In genomic region chr14:91946313-91947195, GRCh38 we compare ENCODE assay signal across 7 cellular contexts. TPM values are rescaled to one million over a fixed set of nuclear protein-coding genes. Genes with fewer than 3 reads are reported as not detected.
A peak's percentile ranks its signal among the peaks of the same experiment; 100 is the strongest.
DNase-seq lines count a peak whose midpoint lies in the region; ATAC-seq and TF ChIP-seq lines count a peak whose summit lies in the region.

No MANE protein-coding gene starts in this region.

- peak overlapping the region; percentile 72 for H3K4ac ChIP-seq in IMR-90 (ENCODE audit: low read depth, low read length)

- H3K27ac ChIP-seq in IMR-90 (ENCODE audit: insufficient read depth, low read length) (peak overlapping the region; percentile 91), adrenal gland (peak overlapping the region in 4 of 5 donors; percentile 3 to 69 (median 36)), spleen (peak overlapping the region in 7 of 8 donors; percentile 61 to 81 (median 71))

- DNase-seq in IMR-90 (peak; percentile 41), adrenal gland (peak in 1 of 7 donors; percentile 18), spleen (no peak), NCI-H1930 (lab: John Stamatoyannopoulos, UW) (no peak)
- DNase-seq in stimulated activated CD4-positive, alpha-beta T cell treated with anti-CD3 and anti-CD28 coated beads, Interleukin-4, amount 100 ng/mL, for 24 hours: no peak

- peak overlapping the region in 1 of 2 experiments; percentile 53; a peak in 1 of 4 replicates for H4K8ac ChIP-seq in IMR-90 (ENCODE audit: low read depth in 2 of 2, low read length in 2 of 2)

- peak overlapping the region; percentile 23 for H4K5ac ChIP-seq in IMR-90 (ENCODE audit: low read depth, low read length)

- ATAC-seq in IMR-90 (ENCODE audit: low read depth) (no peak), GM21423 (IDR thresholded peaks at IDR 0.05; ENCODE audit: unreplicated experiment) (no peak)

- TF ChIP-seq POLR2A in IMR-90 (IDR thresholded peaks at IDR 0.05; ENCODE audit: low read depth, low read length): no peak
- no peak for TF ChIP-seq POLR2A in adrenal gland (IDR thresholded peaks at IDR 0.05)
- TF ChIP-seq POLR2A in spleen (IDR thresholded peaks at IDR 0.05): no peak

- H3K14ac ChIP-seq in IMR-90 (replicated peaks; ENCODE audit: low read depth, low read length): peak overlapping the region; percentile 84

- no peak for TF ChIP-seq CTCF in IMR-90 (conservative IDR thresholded peaks at IDR 0.05; ENCODE audit: low read depth, low read length)
- TF ChIP-seq CTCF in adrenal gland (IDR thresholded peaks at IDR 0.05): no peak
- no peak for TF ChIP-seq CTCF in spleen (IDR thresholded peaks at IDR 0.05 in 8 of 11, conservative IDR thresholded peaks at IDR 0.05 in 3 of 11)

- H2AFZ ChIP-seq in IMR-90 (replicated peaks; ENCODE audit: low read length, poor library complexity): peak overlapping the region; percentile 92

- peak overlapping the region; percentile 88 for H4K91ac ChIP-seq in IMR-90 (ENCODE audit: insufficient read depth, low read depth, low read length)

- 0 out of 2 replicates have a peak overlapping the region, but pooled peaks have one; percentile 24 for H2AK5ac ChIP-seq in IMR-90 (ENCODE audit: low read depth, low read length)

- H3K4me1 ChIP-seq in IMR-90 (ENCODE audit: control insufficient read depth, insufficient read depth, low read length) (peaks cover 6% of the 10 kb centered on the region), adrenal gland (replicated peaks in 1 of 2) (peaks cover 0 to 7% of the 10 kb centered on the region in 2 donors), iPS-15b (ENCODE audit: control insufficient read depth, insufficient read depth, low read length) (peaks cover 2% of the 10 kb centered on the region), spleen (peaks cover 8 to 50% (median 18%) of the 10 kb centered on the region in 6 donors)

- peak overlapping the region; percentile 82 for H2BK120ac ChIP-seq in IMR-90 (ENCODE audit: low read depth, low read length)

- BruUV-seq in IMR-90 (replicated peaks; lab: Mats Ljungman, UMichigan): TSS peak; percentile 60

- H4K20me1 ChIP-seq in IMR-90 (ENCODE audit: insufficient read depth, low read length): peaks cover 23% of the 10 kb centered on the region

- WGBS in IMR-90 (ENCODE audit: extremely low coverage in 2 of 2, insufficient read length in 1 of 2), 2 experiments: 30% methylated on average over 4 of the region's 20 CpGs; no CpG with 5 or more reads in 1 of the 2 experiments
- 46 to 61% (median 51%) methylated on average over 20 of the region's 20 CpGs for WGBS in adrenal gland, 4 donors
- 44 to 61% (median 48%) methylated on average over 20 of the region's 20 CpGs for WGBS in spleen, 5 donors

- no peak for TF ChIP-seq RAD21 in IMR-90 (IDR thresholded peaks at IDR 0.05; ENCODE audit: low read length)

- H3K36me3 ChIP-seq in IMR-90 (ENCODE audit: control insufficient read depth, insufficient read depth, low read length): peaks cover 7% of the 10 kb centered on the region; the same call in 1 of the 2 replicates
- no peaks in the 10 kb centered on the region for H3K36me3 ChIP-seq in adrenal gland (replicated peaks in 1 of 2)
- no peaks in the 10 kb centered on the region for H3K36me3 ChIP-seq in iPS-15b (ENCODE audit: control insufficient read depth, insufficient read depth, low read length)
- no peaks in the 10 kb centered on the region for H3K36me3 ChIP-seq in spleen

- H3K9me1 ChIP-seq in IMR-90 (ENCODE audit: insufficient read depth, low read length): peaks cover 5% of the 10 kb centered on the region

- H3K27me3 ChIP-seq in IMR-90 (ENCODE audit: control insufficient read depth, insufficient read depth, low read length) (no peaks in the 10 kb centered on the region), adrenal gland (no peaks in the 10 kb centered on the region), iPS-15b (ENCODE audit: control insufficient read depth, insufficient read depth, low read length) (peaks cover 38% of the 10 kb centered on the region), spleen (replicated peaks in 1 of 7) (peaks cover 0 to 51% (median 18%) of the 10 kb centered on the region in 7 donors)

- H2AK9ac ChIP-seq in IMR-90 (replicated peaks; ENCODE audit: low read depth, low read length, poor library complexity): peak overlapping the region; percentile 51

- H3K79me1 ChIP-seq in IMR-90 (ENCODE audit: low read depth in 1 of 2, low read length in 2 of 2): peaks cover 15 to 42% of the 10 kb centered on the region in 2 experiments

- CTCF ChIA-PET in IMR-90 (lab: Yijun Ruan, JAX): interaction anchor here (0.5 to 3.4 kb wide), 4 partner anchors 16 to 50 kb away, joined by 3 to 19 read pairs (median 4); no protein-coding TSS in a partner anchor

- peak overlapping the region; percentile 86 for H2BK5ac ChIP-seq in IMR-90 (ENCODE audit: low read depth, low read length, poor library complexity, severe bottlenecking)

- peak overlapping the region; percentile 75 for H3K18ac ChIP-seq in IMR-90 (ENCODE audit: low read depth, low read length)

- H3K4me3 ChIP-seq in IMR-90 (ENCODE audit: insufficient read depth, low read depth, low read length) (peak overlapping the region; percentile 72), adrenal gland (peak overlapping the region in 2 of 4 donors; percentile 35 to 57), iPS-15b (ENCODE audit: low read depth, low read length) (peak overlapping the region; percentile 50), spleen (peak overlapping the region; percentile 33 to 73 (median 40))

- peak overlapping the region; percentile 68 for H3K23ac ChIP-seq in IMR-90 (ENCODE audit: low read depth, low read length)

- peak overlapping the region; percentile 89 for H3K9ac ChIP-seq in IMR-90 (ENCODE audit: low read depth, low read length)
- H3K9ac ChIP-seq in iPS-15b (ENCODE audit: low read depth, low read length): peak overlapping the region; percentile 54

- in situ Hi-C loops in IMR-90 (cut with MboI; ENCODE audit: low sequenced_read_pairs): no loop called here

- peak overlapping the region; percentile 33; the same call in 1 of the 2 replicates for H2BK20ac ChIP-seq in IMR-90 (ENCODE audit: low read depth, low read length)

- dilution Hi-C loops in IMR-90 (cut with HindIII; ENCODE audit: low sequenced_read_pairs, unreplicated experiment): no loop called here

- POLR2A ChIA-PET in IMR-90 (lab: Charles Lee; ENCODE audit: unreplicated experiment): interaction anchor here (0.6 to 0.7 kb wide), 2 partner anchors 40 to 56 kb away, joined by 3 to 10 read pairs; no protein-coding TSS in a partner anchor

- intact Hi-C loops in IMR-90 (cut with micrococcal nuclease): loop anchor here (1.0 to 10.0 kb wide), 3 partner anchors 51 to 434 kb away; partner anchors contain the start of genes ATXN3 and PPP4R3A
- intact Hi-C loops in adrenal gland (cut with DNase I): no loop called here
- intact Hi-C loops in spleen (cut with DNase I; ENCODE audit: low total_unique reads): no loop called here

- peak overlapping the region; percentile 87 for H3K4me2 ChIP-seq in IMR-90 (ENCODE audit: low read depth, low read length)

- H3K9me3 ChIP-seq in IMR-90 (ENCODE audit: control insufficient read depth, insufficient read depth, low read length) (no peaks in the 10 kb centered on the region), adrenal gland (replicated peaks in 1 of 3) (no peaks in the 10 kb centered on the region), iPS-15b (ENCODE audit: control insufficient read depth, insufficient read depth, low read length) (no peaks in the 10 kb centered on the region), spleen (no peaks in the 10 kb centered on the region)

- H2BK15ac ChIP-seq in IMR-90 (ENCODE audit: low read depth, low read length): peak overlapping the region; percentile 40; the same call in 2 of the 3 replicates

- H3K56ac ChIP-seq in IMR-90 (ENCODE audit: extremely low read depth, insufficient read depth, low read length): peak overlapping the region; percentile 83

TF ChIP-seq in IMR-90, 13 proteins besides CTCF, POLR2A, EP300 and RAD21:
- TF ChIP-seq CEBPB (IDR thresholded peaks at IDR 0.05; ENCODE audit: low read depth, low read length) (0 out of 2 replicates have a peak, but pooled peaks have one; percentile 12), RFX5 (IDR thresholded peaks at IDR 0.05; ENCODE audit: low read depth, low read length) (no peak)

RNA-seq across cellular contexts. Expression of gene FBLN5, which starts 0.9 kb away (rescaled TPM):
- total RNA-seq in IMR-90 (2012; rRNA removed) (9.7 and 10.6 TPM in 2 replicates), adrenal gland (100 to 1,000 TPM in 6 of 8 donors, 10 to 100 TPM in 2; 65.3 to 389 (median 204) TPM), spleen (100 to 1,000 TPM in 5 of 7 donors, 10 to 100 TPM in 2; 98.7 to 396 (median 225) TPM)
- polyA plus RNA-seq in IMR-90 (2012; rRNA removed) (68.1 and 76.4 TPM in 2 replicates), adrenal gland (100 to 1,000 TPM in 2 of 3 donors, 10 to 100 TPM in 1; 85.8 to 119 (median 108) TPM), spleen (10 to 100 TPM; 26.4 to 61.9 (median 48.2) TPM)
- polyA plus RNA-seq in IMR-90 (2012; cell fraction: cytosol; rRNA removed): 70.9 and 119 TPM in 2 replicates
- 25.1 and 44.9 TPM in 2 replicates for polyA plus RNA-seq in IMR-90 (2012; cell fraction: nucleus; rRNA removed; ENCODE audit: low replicate concordance)

Comparison
In these comparisons a context has a peak if more than half of its experiments do, and no peak if none do; other contexts are left out.
1. H3K27ac ChIP-seq: peak in every context shown above with its lines; median percentile 91 in IMR-90; 71 in spleen; 36 in adrenal gland.